18 cellular contexts compared by ENCODE assay signal in the genomic region with DNA sequence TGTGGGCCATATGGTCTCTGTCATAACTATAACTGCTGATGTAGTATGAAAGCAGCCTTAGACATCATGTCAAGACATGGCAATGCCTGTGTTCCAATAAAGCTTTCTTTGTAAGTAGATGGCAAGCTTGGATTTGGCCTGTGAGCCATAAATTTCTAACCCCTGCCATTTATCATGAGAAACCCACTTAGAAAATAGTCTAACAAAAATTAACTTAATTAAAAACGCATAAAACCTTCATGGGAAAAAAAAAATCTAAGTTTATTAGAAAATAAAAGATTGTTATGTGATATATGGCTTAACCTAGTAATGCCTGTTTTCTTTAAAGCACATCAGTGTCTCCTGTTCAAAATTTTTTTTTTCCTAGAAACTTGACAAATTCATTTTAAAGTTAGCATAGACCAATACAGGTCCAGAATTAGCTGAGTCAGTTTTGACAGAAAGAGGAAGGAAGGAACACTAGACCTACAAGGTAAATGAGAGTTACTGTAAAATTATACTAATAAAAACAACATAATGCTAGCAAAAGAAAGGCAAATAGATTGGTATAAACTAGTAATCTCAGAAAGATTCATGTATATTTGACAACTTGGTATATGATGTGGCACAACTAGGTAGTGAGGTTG.
"Had no signal": no experiment of that assay in that cellular context is flagged by ENCODE, and none has a peak within 500 bp of the region (broad histone marks: within the 10 kb centered on the region; RNA-seq: fewer than 3 reads in every experiment).

No MANE protein-coding gene starts in this region.

- FAIRE-seq: astrocyte had no signal

- H3K27ac ChIP-seq: esophagus squamous epithelium, foreskin keratinocyte, heart left ventricle, left ventricle myocardium inferior, transverse colon had no signal

- H3K4me3 Mint-ChIP-seq: activated naive CD8-positive, alpha-beta T cell treated with anti-CD3 and anti-CD28 coated beads, Interleukin-2, amount 50 U/mL, for 24 hours; activated T-cell treated with anti-CD3 and anti-CD28 coated beads, Interleukin-2, amount 50 U/mL, for 72 hours; memory B cell; natural killer cell treated with Interleukin-12 subunit alpha and Interleukin-12 subunit beta and Interleukin-15 and Interleukin-18, amount 100 ng/mL, for 72 hours; stimulated activated naive B cell treated with anti-CD40 and anti-IgM and Interleukin-4, amounts not matched to agents 10 μg/mL and 1 μg/mL and 100 μg/mL, for 72 hours; T-helper 17 cell had no signal

- H3K9me3 Mint-ChIP-seq: activated naive CD8-positive, alpha-beta T cell treated with anti-CD3 and anti-CD28 coated beads, Interleukin-2, amount 50 U/mL, for 24 hours; activated T-cell treated with anti-CD3 and anti-CD28 coated beads, Interleukin-2, amount 50 U/mL, for 72 hours; memory B cell; natural killer cell treated with Interleukin-12 subunit alpha and Interleukin-12 subunit beta and Interleukin-15 and Interleukin-18, amount 100 ng/mL, for 72 hours; stimulated activated naive B cell treated with anti-CD40 and anti-IgM and Interleukin-4, amounts not matched to agents 10 μg/mL and 1 μg/mL and 100 μg/mL, for 72 hours had no signal

- ATAC-seq: activated naive CD8-positive, alpha-beta T cell treated with anti-CD3 and anti-CD28 coated beads, Interleukin-2, amount 50 U/mL, for 24 hours; activated T-cell treated with anti-CD3 and anti-CD28 coated beads, Interleukin-2, amount 50 U/mL, for 72 hours; foreskin keratinocyte; heart left ventricle; natural killer cell treated with Interleukin-12 subunit alpha and Interleukin-12 subunit beta and Interleukin-15 and Interleukin-18, amount 100 ng/mL, for 72 hours; sciatic nerve; stimulated activated naive B cell treated with anti-CD40 and anti-IgM and Interleukin-4, amounts not matched to agents 10 μg/mL and 1 μg/mL and 100 μg/mL, for 72 hours; T-helper 17 cell had no signal

- H3K4me3 ChIP-seq: esophagus squamous epithelium, heart left ventricle, left ventricle myocardium inferior, transverse colon had no signal

- H3K27me3 ChIP-seq: esophagus squamous epithelium, foreskin keratinocyte, heart left ventricle, transverse colon had no signal

- H3K4me1 ChIP-seq: esophagus squamous epithelium, foreskin keratinocyte, transverse colon had no signal

- H3K9me3 ChIP-seq: esophagus squamous epithelium, heart left ventricle, left ventricle myocardium inferior, transverse colon had no signal

- H3K27ac Mint-ChIP-seq: activated naive CD8-positive, alpha-beta T cell treated with anti-CD3 and anti-CD28 coated beads, Interleukin-2, amount 50 U/mL, for 24 hours; memory B cell; natural killer cell treated with Interleukin-12 subunit alpha and Interleukin-12 subunit beta and Interleukin-15 and Interleukin-18, amount 100 ng/mL, for 72 hours; stimulated activated naive B cell treated with anti-CD40 and anti-IgM and Interleukin-4, amounts not matched to agents 10 μg/mL and 1 μg/mL and 100 μg/mL, for 72 hours had no signal

- H3K27me3 Mint-ChIP-seq: activated naive CD8-positive, alpha-beta T cell treated with anti-CD3 and anti-CD28 coated beads, Interleukin-2, amount 50 U/mL, for 24 hours; memory B cell; natural killer cell treated with Interleukin-12 subunit alpha and Interleukin-12 subunit beta and Interleukin-15 and Interleukin-18, amount 100 ng/mL, for 72 hours; stimulated activated naive B cell treated with anti-CD40 and anti-IgM and Interleukin-4, amounts not matched to agents 10 μg/mL and 1 μg/mL and 100 μg/mL, for 72 hours; T-helper 17 cell had no signal

- DNase-seq: activated CD4-positive, alpha-beta T cell treated with anti-CD3 and anti-CD28 coated beads for 1 hour; activated CD4-positive, alpha-beta T cell treated with anti-CD3 and anti-CD28 coated beads, Interleukin-2, amount 50 U/mL, for 48 hours; activated gamma-delta T cell treated with Interleukin-2 at 50 U/mL for 16 hours; activated naive CD8-positive, alpha-beta T cell treated with anti-CD3 and anti-CD28 coated beads, Interleukin-2, amount 50 U/mL, for 24 hours; activated T-cell treated with anti-CD3 and anti-CD28 coated beads, Interleukin-2, amount 50 U/mL, for 72 hours; esophagus squamous epithelium; foreskin keratinocyte; heart left ventricle; islet precursor cell; left ventricle myocardium inferior; stimulated activated CD4-positive, alpha-beta T cell treated with anti-CD3 and anti-CD28 coated beads, Interleukin-2, amount 100 ng/mL, for 24 hours; stimulated activated naive B cell treated with anti-CD40 and anti-IgM and Interleukin-4, amounts not matched to agents 10 μg/mL and 1 μg/mL and 100 μg/mL, for 72 hours; T-helper 17 cell; transverse colon had no signal
